Comparison of ENCODE assay signal across 26 cellular contexts in the genomic region with DNA sequence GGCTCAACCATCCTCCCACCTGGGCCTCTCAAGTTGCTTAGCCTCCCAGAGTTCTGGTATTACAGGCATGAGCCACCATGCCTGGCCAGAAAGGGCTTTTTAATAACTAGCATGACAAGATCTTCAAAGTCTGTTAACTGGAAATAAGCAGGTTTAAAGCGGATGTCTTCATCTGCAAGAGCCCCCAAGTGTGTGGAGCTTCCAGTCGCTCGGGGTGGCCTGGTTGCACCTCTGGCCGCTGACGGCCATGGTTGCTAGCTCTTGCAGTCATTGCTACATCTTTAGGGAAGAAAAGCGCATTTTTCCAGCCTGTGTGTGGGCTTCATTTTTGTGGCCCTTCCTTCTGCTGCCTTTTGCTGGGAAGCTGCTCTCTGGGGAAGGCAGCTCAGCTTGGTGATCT. TPM values are rescaled to one million over a fixed set of nuclear protein-coding genes. Genes with fewer than 3 reads are reported as not detected.
"Had no signal": no experiment of that assay in that cellular context is flagged by ENCODE, and none has a peak within 500 bp of the region (broad histone marks: within the 10 kb centered on the region; RNA-seq: fewer than 3 reads in every experiment).

No MANE protein-coding gene starts in this region.

- DNase-seq: activated B cell treated with CpG ODN at 0.5 μM for 24 hours; activated CD4-positive, alpha-beta T cell treated with anti-CD3 and anti-CD28 coated beads for 1 hour; activated CD4-positive, alpha-beta T cell treated with anti-CD3 and anti-CD28 coated beads, Interleukin-2, amount 50 U/mL, for 4 hours; activated CD8-positive, alpha-beta memory T cell treated with anti-CD3 and anti-CD28 coated beads for 24 hours; activated effector memory CD4-positive, alpha-beta T cell treated with anti-CD3 and anti-CD28 coated beads, Interleukin-2, amount 50 U/mL, for 16 hours; activated naive CD4-positive, alpha-beta T cell treated with Interleukin-2 at 50 U/mL for 16 hours; activated naive CD8-positive, alpha-beta T cell treated with anti-CD3 and anti-CD28 coated beads, Interleukin-2, amount 10 ng/mL, durations not matched to agents 7 days and 5 days; activated T-cell treated with anti-CD3 and anti-CD28 coated beads, Interleukin-2, amount 50 U/mL, for 4 hours; body of pancreas; MM.1S; NCI-H1105; NCI-H1436; NCI-H1694 treated with DMSO at 0.1 percent for 48 hours; NCI-H2029 treated with DMSO at 0.1 percent for 48 hours; NCI-H345; NCI-H510A; NCI-H526 treated with DMSO at 0.1 percent for 48 hours; RPMI8226; SHP77 treated with DMSO at 0.1 percent for 48 hours had no signal

- H3K27ac Mint-ChIP-seq: activated B cell treated with CpG ODN at 0.5 μM for 24 hours; activated naive CD8-positive, alpha-beta T cell treated with anti-CD3 and anti-CD28 coated beads, Interleukin-2, amount 10 ng/mL, durations not matched to agents 7 days and 5 days; T-helper 1 cell treated with Interleukin-12 subunit alpha and Interleukin-12 subunit beta and Interleukin-4 antibody, amounts not matched to agents 30 μg/mL and 1 μg/mL, for 36 hours had no signal

- H3K27me3 Mint-ChIP-seq: activated B cell treated with CpG ODN at 0.5 μM for 24 hours; activated naive CD8-positive, alpha-beta T cell treated with anti-CD3 and anti-CD28 coated beads, Interleukin-2, amount 10 ng/mL, durations not matched to agents 7 days and 5 days; central memory CD8-positive, alpha-beta T cell had no signal

- H3K4me3 ChIP-seq: body of pancreas, K562 had no signal

- H3K4me1 Mint-ChIP-seq: central memory CD8-positive, alpha-beta T cell had no signal

- H3K27ac ChIP-seq: body of pancreas had no signal

- H3K9me3 Mint-ChIP-seq: activated B cell treated with CpG ODN at 0.5 μM for 24 hours; activated naive CD8-positive, alpha-beta T cell treated with anti-CD3 and anti-CD28 coated beads, Interleukin-2, amount 10 ng/mL, durations not matched to agents 7 days and 5 days; activated T-cell treated with anti-CD3 and anti-CD28 coated beads, Interleukin-2, amount 50 U/mL, for 4 hours; central memory CD8-positive, alpha-beta T cell; T-helper 1 cell treated with Interleukin-12 subunit alpha and Interleukin-12 subunit beta and Interleukin-4 antibody, amounts not matched to agents 30 μg/mL and 1 μg/mL, for 36 hours had no signal

- H3K4me1 ChIP-seq: body of pancreas had no signal

- H3K9me3 ChIP-seq: body of pancreas had no signal

- H3K27me3 ChIP-seq: body of pancreas had no signal

- H3K4me3 Mint-ChIP-seq: activated B cell treated with CpG ODN at 0.5 μM for 24 hours; activated naive CD8-positive, alpha-beta T cell treated with anti-CD3 and anti-CD28 coated beads, Interleukin-2, amount 10 ng/mL, durations not matched to agents 7 days and 5 days; activated T-cell treated with anti-CD3 and anti-CD28 coated beads, Interleukin-2, amount 50 U/mL, for 4 hours; central memory CD8-positive, alpha-beta T cell; T-helper 1 cell treated with Interleukin-12 subunit alpha and Interleukin-12 subunit beta and Interleukin-4 antibody, amounts not matched to agents 30 μg/mL and 1 μg/mL, for 36 hours had no signal

- FAIRE-seq: bronchial epithelial cell, K562 had no signal

- ATAC-seq: activated T-cell treated with anti-CD3 and anti-CD28 coated beads, Interleukin-2, amount 50 U/mL, for 4 hours; body of pancreas had no signal

RNA-seq across cellular contexts. Expression of a gene that starts 12.6 kb away (rescaled TPM):
- total RNA-seq: activated B cell treated with CpG ODN at 0.5 μM for 24 hours; activated T-cell treated with anti-CD3 and anti-CD28 coated beads, Interleukin-2, amount 50 U/mL, for 4 hours; body of pancreas; bronchial epithelial cell; K562; SK-MEL-5 had no signal
- polyA plus RNA-seq: K562 had no signal

RNA-seq across cellular contexts. Expression of a gene that starts 26.1 kb away (rescaled TPM):
- total RNA-seq: activated B cell treated with CpG ODN at 0.5 μM for 24 hours; activated naive CD8-positive, alpha-beta T cell treated with anti-CD3 and anti-CD28 coated beads, Interleukin-2, amount 10 ng/mL, durations not matched to agents 7 days and 5 days; activated T-cell treated with anti-CD3 and anti-CD28 coated beads, Interleukin-2, amount 50 U/mL, for 4 hours; aorta; body of pancreas; K562; OCI-LY7; SK-MEL-5 had no signal
- polyA plus RNA-seq: aorta, K562 had no signal

RNA-seq across cellular contexts. Expression of a gene that starts 44.7 kb away (rescaled TPM):
- total RNA-seq: activated B cell treated with CpG ODN at 0.5 μM for 24 hours; activated naive CD8-positive, alpha-beta T cell treated with anti-CD3 and anti-CD28 coated beads, Interleukin-2, amount 10 ng/mL, durations not matched to agents 7 days and 5 days; activated T-cell treated with anti-CD3 and anti-CD28 coated beads, Interleukin-2, amount 50 U/mL, for 4 hours; aorta; body of pancreas; bronchial epithelial cell had no signal
- polyA plus RNA-seq: aorta had no signal
